In the genomic region with DNA sequence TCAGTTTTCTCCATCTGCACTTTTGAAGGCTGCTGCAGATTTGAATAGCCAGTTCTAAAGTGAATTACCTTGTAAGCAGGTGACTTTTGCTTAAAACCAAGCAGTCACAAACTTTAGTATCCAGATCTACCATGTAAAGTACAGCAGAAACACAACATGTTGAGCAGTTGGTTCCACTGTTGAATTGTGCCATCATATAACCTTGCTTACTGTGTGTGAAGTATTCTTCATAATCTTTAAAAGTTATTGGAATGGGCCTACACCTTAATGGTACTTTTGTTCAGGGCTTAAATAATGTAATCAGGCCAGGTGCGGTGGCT, we compare ENCODE assay signal across 20 cellular contexts. TPM values are rescaled to one million over a fixed set of nuclear protein-coding genes. Genes with fewer than 3 reads are reported as not detected.
DNase-seq lines count a peak whose midpoint lies in the region; ATAC-seq and TF ChIP-seq lines count a peak whose summit lies in the region.
"Had no signal": no experiment of that assay in that cellular context is flagged by ENCODE, and none has a peak within 500 bp of the region (broad histone marks: within the 10 kb centered on the region; RNA-seq: fewer than 3 reads in every experiment).

No MANE protein-coding gene starts in this region.

- peak overlapping the region; percentile 32 for H3K4me3 Mint-ChIP-seq in activated CD4-positive, alpha-beta T cell treated with anti-CD3 and anti-CD28 coated beads for 36 hours
- H3K4me3 Mint-ChIP-seq in activated CD4-positive, alpha-beta T cell treated with anti-CD3 and anti-CD28 coated beads, Interleukin-2, amount 10 ng/mL, durations not matched to agents 7 days and 5 days = no peak overlapping the region
- no peak overlapping the region for H3K4me3 Mint-ChIP-seq in activated CD8-positive, alpha-beta T cell treated with anti-CD3 and anti-CD28 coated beads for 36 hours
- H3K4me3 Mint-ChIP-seq: activated CD4-positive, alpha-beta memory T cell treated with anti-CD3 and anti-CD28 coated beads, Interleukin-2, amount 10 ng/mL, durations not matched to agents 7 days and 5 days had no signal

- peak overlapping the region; percentile 79; the same call in 1 of the 2 replicates for H3K4me2 ChIP-seq in PC-3 (ENCODE audit: low read length)

- CTCF ChIA-PET in activated CD4-positive, alpha-beta T cell treated with anti-CD3 and anti-CD28 coated beads for 36 hours (lab: Charles Lee) = interaction anchor here (0.6 to 1.6 kb wide), 23 partner anchors 14 to 567 kb away, joined by 3 to 8 read pairs (median 3); partner anchors contain the start of gene POMP
- CTCF ChIA-PET in activated CD4-positive, alpha-beta T cell treated with anti-CD3 and anti-CD28 coated beads, Interleukin-2, amount 10 ng/mL, durations not matched to agents 7 days and 5 days (lab: Charles Lee) = interaction anchor here (0.8 to 1.2 kb wide), 7 partner anchors 8 to 737 kb away, joined by 3 to 6 read pairs (median 3); no protein-coding TSS in a partner anchor
- CTCF ChIA-PET in PC-3 (lab: Charles Lee) = interaction anchor here (0.7 to 1.1 kb wide), 5 partner anchors 46 to 474 kb away, joined by 3 to 13 read pairs (median 4); partner anchors contain the start of gene SLC46A3
- CTCF ChIA-PET in activated CD8-positive, alpha-beta T cell treated with anti-CD3 and anti-CD28 coated beads for 36 hours (lab: Charles Lee) = interaction anchor here (0.6 to 3.4 kb wide), 15 partner anchors 10 to 967 kb away, joined by 3 to 21 read pairs (median 3); no protein-coding TSS in a partner anchor

- H3K27ac ChIP-seq in PC-3 (ENCODE audit: low read length) = no peak overlapping the region
- no peak overlapping the region for H3K27ac ChIP-seq in coronary artery
- H3K27ac ChIP-seq: Peyer's patch, psoas muscle, sigmoid colon had no signal

- H2AFZ ChIP-seq in PC-3 (ENCODE audit: low read length) = peak overlapping the region; percentile 55; the same call in 1 of the 2 replicates

- no peak for TF ChIP-seq CTCF in PC-3 (conservative IDR thresholded peaks at IDR 0.05; ENCODE audit: low read depth, low read length)
- TF ChIP-seq CTCF in coronary artery (IDR thresholded peaks at IDR 0.05) = no peak
- TF ChIP-seq CTCF in activated CD8-positive, alpha-beta T cell treated with anti-CD3 and anti-CD28 coated beads for 36 hours (IDR thresholded peaks at IDR 0.05) = no peak

- no peak for DNase-seq in activated CD4-positive, alpha-beta T cell treated with anti-CD3 and anti-CD28 coated beads for 36 hours
- no peak for DNase-seq in activated CD4-positive, alpha-beta T cell treated with anti-CD3 and anti-CD28 coated beads, Interleukin-2, amount 10 ng/mL, durations not matched to agents 7 days and 5 days
- DNase-seq in PC-3 = no peak
- DNase-seq in coronary artery (ENCODE audit: low spot score) = no peak
- DNase-seq in NCI-H345 treated with DMSO at 0.1 percent for 48 hours (lab: John Stamatoyannopoulos, UW; ENCODE audit: unreplicated experiment) = no peak
- DNase-seq in activated CD8-positive, alpha-beta T cell treated with anti-CD3 and anti-CD28 coated beads for 36 hours = no peak
- DNase-seq in stimulated activated CD4-positive, alpha-beta T cell treated with anti-CD3 and anti-CD28 coated beads, Interleukin-4, amount 100 ng/mL, for 4 hours = no peak
- DNase-seq in H7 = no peak
- DNase-seq: sigmoid colon; stimulated activated naive CD4-positive, alpha-beta T cell treated with Interleukin-2 at 50 U/mL for 16 hours had no signal

- no TSS peak for BruUV-seq in PC-3 (replicated peaks; lab: Mats Ljungman, UMichigan)

- H3K36me3 ChIP-seq in PC-3 (ENCODE audit: low read depth, low read length) = no peaks in the 10 kb centered on the region
- H3K36me3 ChIP-seq in H7 (replicated peaks; ENCODE audit: control insufficient read depth, insufficient read depth, low read length) = no peaks in the 10 kb centered on the region
- H3K36me3 ChIP-seq: Peyer's patch, sigmoid colon had no signal

- no peaks in the 10 kb centered on the region for H3K9me3 Mint-ChIP-seq in activated CD4-positive, alpha-beta T cell treated with anti-CD3 and anti-CD28 coated beads for 36 hours (ENCODE audit: low read depth)
- H3K9me3 Mint-ChIP-seq in activated CD4-positive, alpha-beta T cell treated with anti-CD3 and anti-CD28 coated beads, Interleukin-2, amount 10 ng/mL, durations not matched to agents 7 days and 5 days = no peaks in the 10 kb centered on the region
- no peaks in the 10 kb centered on the region for H3K9me3 Mint-ChIP-seq in activated CD8-positive, alpha-beta T cell treated with anti-CD3 and anti-CD28 coated beads for 36 hours
- H3K9me3 Mint-ChIP-seq: activated CD4-positive, alpha-beta memory T cell treated with anti-CD3 and anti-CD28 coated beads, Interleukin-2, amount 10 ng/mL, durations not matched to agents 7 days and 5 days; activated naive CD8-positive, alpha-beta T cell treated with anti-CD3 and anti-CD28 coated beads for 36 hours; CD8-positive, alpha-beta T cell; dendritic cell treated with granulocyte-macrophage colony-stimulating factor and Interleukin-4, amounts not matched to agents 40 ng/mL and 50 ng/mL, for 4 days; naive B cell; T-cell had no signal

- H4K20me1 ChIP-seq in PC-3 (ENCODE audit: low read length) = no peaks in the 10 kb centered on the region

- H3K9ac ChIP-seq in PC-3 (ENCODE audit: low read length) = no peak overlapping the region

- POLR2A ChIA-PET in activated CD4-positive, alpha-beta T cell treated with anti-CD3 and anti-CD28 coated beads for 36 hours (lab: Charles Lee) = no interaction called here
- POLR2A ChIA-PET in activated CD4-positive, alpha-beta T cell treated with anti-CD3 and anti-CD28 coated beads, Interleukin-2, amount 10 ng/mL, durations not matched to agents 7 days and 5 days (lab: Charles Lee) = no interaction called here
- POLR2A ChIA-PET in PC-3 (lab: Charles Lee; ENCODE audit: unreplicated experiment) = no interaction called here
- POLR2A ChIA-PET in activated CD8-positive, alpha-beta T cell treated with anti-CD3 and anti-CD28 coated beads for 36 hours (lab: Charles Lee) = interaction anchor here (0.6 kb wide), 1 partner anchor 628 kb away, joined by 3 read pairs; no protein-coding TSS in a partner anchor

- intact Hi-C loops in activated CD4-positive, alpha-beta T cell treated with anti-CD3 and anti-CD28 coated beads for 36 hours (cut with DNase I, micrococcal nuclease) = loop anchor here (1.0 to 5.0 kb wide), 4 partner anchors 115 to 738 kb away; no protein-coding TSS in a partner anchor
- intact Hi-C loops in PC-3 (cut with micrococcal nuclease) = loop anchor here (1.0 to 5.0 kb wide), 3 partner anchors 45 to 118 kb away; partner anchors contain the start of gene SLC46A3
- intact Hi-C loops in activated CD8-positive, alpha-beta T cell treated with anti-CD3 and anti-CD28 coated beads for 36 hours (cut with micrococcal nuclease) = loop anchor here (5.0 to 10.0 kb wide), 2 partner anchors 112 to 475 kb away; no protein-coding TSS in a partner anchor

- H3K27me3 ChIP-seq in PC-3 (ENCODE audit: low read length) = peaks cover 31% of the 10 kb centered on the region
- no peaks in the 10 kb centered on the region; the same call in 1 of the 2 replicates for H3K27me3 ChIP-seq in H7 (ENCODE audit: control insufficient read depth, insufficient read depth, low read length)
- H3K27me3 ChIP-seq: Peyer's patch, sigmoid colon had no signal

- peaks cover 4% of the 10 kb centered on the region; the same call in 1 of the 2 replicates for H3K4me1 ChIP-seq in PC-3 (ENCODE audit: insufficient read depth, low read length)
- H3K4me1 ChIP-seq: psoas muscle had no signal

- H3K9me3 ChIP-seq in PC-3 (ENCODE audit: low read length) = no peaks in the 10 kb centered on the region
- H3K9me3 ChIP-seq: Peyer's patch, psoas muscle, sigmoid colon had no signal

- H3K4me1 Mint-ChIP-seq in activated CD4-positive, alpha-beta T cell treated with anti-CD3 and anti-CD28 coated beads for 36 hours = no peaks in the 10 kb centered on the region
- no peaks in the 10 kb centered on the region for H3K4me1 Mint-ChIP-seq in activated CD4-positive, alpha-beta T cell treated with anti-CD3 and anti-CD28 coated beads, Interleukin-2, amount 10 ng/mL, durations not matched to agents 7 days and 5 days
- H3K4me1 Mint-ChIP-seq in activated CD8-positive, alpha-beta T cell treated with anti-CD3 and anti-CD28 coated beads for 36 hours (ENCODE audit: low read depth) = no peaks in the 10 kb centered on the region
- H3K4me1 Mint-ChIP-seq: activated naive CD8-positive, alpha-beta T cell treated with anti-CD3 and anti-CD28 coated beads for 36 hours had no signal

- H3F3A ChIP-seq in PC-3 (ENCODE audit: low read length, unreplicated experiment) = no peaks in the 10 kb centered on the region

- no peaks in the 10 kb centered on the region for H3K79me2 ChIP-seq in PC-3 (ENCODE audit: low read length)

- H3K4me3 ChIP-seq in PC-3 (ENCODE audit: low read length) (no peak overlapping the region), coronary artery (peak overlapping the region; percentile 32), H7 (ENCODE audit: insufficient read depth, low read depth, low read length) (no peak overlapping the region)

- no peak overlapping the region for H3K27ac Mint-ChIP-seq in activated CD4-positive, alpha-beta T cell treated with anti-CD3 and anti-CD28 coated beads for 36 hours
- H3K27ac Mint-ChIP-seq in activated CD4-positive, alpha-beta T cell treated with anti-CD3 and anti-CD28 coated beads, Interleukin-2, amount 10 ng/mL, durations not matched to agents 7 days and 5 days = no peak overlapping the region
- no peak overlapping the region for H3K27ac Mint-ChIP-seq in activated CD8-positive, alpha-beta T cell treated with anti-CD3 and anti-CD28 coated beads for 36 hours
- H3K27ac Mint-ChIP-seq: activated CD4-positive, alpha-beta memory T cell treated with anti-CD3 and anti-CD28 coated beads, Interleukin-2, amount 10 ng/mL, durations not matched to agents 7 days and 5 days; activated naive CD8-positive, alpha-beta T cell treated with anti-CD3 and anti-CD28 coated beads for 36 hours; CD8-positive, alpha-beta T cell; T-cell had no signal

- ATAC-seq in activated CD4-positive, alpha-beta T cell treated with anti-CD3 and anti-CD28 coated beads for 36 hours = no peak
- no peak for ATAC-seq in PC-3
- ATAC-seq in activated CD8-positive, alpha-beta T cell treated with anti-CD3 and anti-CD28 coated beads for 36 hours = no peak

- H3K9me2 ChIP-seq in PC-3 (replicated peaks; ENCODE audit: low read length) = no peaks in the 10 kb centered on the region

- H3K27me3 Mint-ChIP-seq in activated CD4-positive, alpha-beta T cell treated with anti-CD3 and anti-CD28 coated beads for 36 hours = peaks cover 19% of the 10 kb centered on the region
- H3K27me3 Mint-ChIP-seq in activated CD4-positive, alpha-beta T cell treated with anti-CD3 and anti-CD28 coated beads, Interleukin-2, amount 10 ng/mL, durations not matched to agents 7 days and 5 days = peaks cover 34% of the 10 kb centered on the region
- peaks cover 10% of the 10 kb centered on the region for H3K27me3 Mint-ChIP-seq in activated CD8-positive, alpha-beta T cell treated with anti-CD3 and anti-CD28 coated beads for 36 hours

- no peaks in the 10 kb centered on the region for H3K36me3 Mint-ChIP-seq in activated CD4-positive, alpha-beta T cell treated with anti-CD3 and anti-CD28 coated beads for 36 hours (ENCODE audit: low read depth)
- no peaks in the 10 kb centered on the region for H3K36me3 Mint-ChIP-seq in activated CD4-positive, alpha-beta T cell treated with anti-CD3 and anti-CD28 coated beads, Interleukin-2, amount 10 ng/mL, durations not matched to agents 7 days and 5 days (ENCODE audit: low read depth)
- H3K36me3 Mint-ChIP-seq in activated CD8-positive, alpha-beta T cell treated with anti-CD3 and anti-CD28 coated beads for 36 hours (ENCODE audit: low read depth) = no peaks in the 10 kb centered on the region
- H3K36me3 Mint-ChIP-seq: activated naive CD8-positive, alpha-beta T cell treated with anti-CD3 and anti-CD28 coated beads for 36 hours; CD8-positive, alpha-beta T cell; naive B cell; T-cell had no signal

RNA-seq across cellular contexts. Expression of gene MTUS2, which starts 23.2 kb away (rescaled TPM):
- under 1 TPM in 1 of 2 experiments, not detected in 1; 0.05 TPM for total RNA-seq in activated CD4-positive, alpha-beta T cell treated with anti-CD3 and anti-CD28 coated beads for 36 hours
- not detected for total RNA-seq in activated CD4-positive, alpha-beta T cell treated with anti-CD3 and anti-CD28 coated beads, Interleukin-2, amount 10 ng/mL, durations not matched to agents 7 days and 5 days
- total RNA-seq in PC-3 (2014; rRNA removed) = not detected in 2 replicates
- total RNA-seq in activated CD8-positive, alpha-beta T cell treated with anti-CD3 and anti-CD28 coated beads for 36 hours = not detected
- 0.04 and 0.17 TPM in 2 replicates for total RNA-seq in H7 (2014; rRNA removed; shearing (Covaris generic))
- total RNA-seq: activated CD4-positive, alpha-beta memory T cell treated with anti-CD3 and anti-CD28 coated beads, Interleukin-2, amount 10 ng/mL, durations not matched to agents 7 days and 5 days; activated naive CD8-positive, alpha-beta T cell treated with anti-CD3 and anti-CD28 coated beads for 36 hours; CD8-positive, alpha-beta T cell; G401; HepG2 had no signal
